ENCODE assay signal across 8 cellular contexts in genomic region chr7:28626629-28627262, GRCh38.
DNase-seq lines count a peak whose midpoint lies in the region; ATAC-seq and TF ChIP-seq lines count a peak whose summit lies in the region.

No MANE protein-coding gene starts in this region.

- H3K27ac Mint-ChIP-seq in activated naive CD8-positive, alpha-beta T cell treated with anti-CD3 and anti-CD28 coated beads, Interleukin-2, amount 50 U/mL, for 24 hours: no peak overlapping the region

- H3K27me3 ChIP-seq in BE2C (no peaks in the 10 kb centered on the region), kidney epithelial cell (ENCODE audit: control insufficient read depth, insufficient read depth, low read length) (no peaks in the 10 kb centered on the region), testis (no peaks in the 10 kb centered on the region)

- H3K4me1 ChIP-seq in BE2C (no peaks in the 10 kb centered on the region; the same call in 1 of the 2 replicates), testis (no peaks in the 10 kb centered on the region)

- in situ Hi-C loops in GM13976 (cut with MboI; ENCODE audit: low sequenced_read_pairs, unreplicated experiment): loop anchor here (10.0 kb wide), 1 partner anchor 232 kb away; no protein-coding TSS in a partner anchor

- H3K4me1 Mint-ChIP-seq in activated naive CD8-positive, alpha-beta T cell treated with anti-CD3 and anti-CD28 coated beads, Interleukin-2, amount 50 U/mL, for 24 hours: no peaks in the 10 kb centered on the region

- H3K27me3 Mint-ChIP-seq in activated naive CD8-positive, alpha-beta T cell treated with anti-CD3 and anti-CD28 coated beads, Interleukin-2, amount 50 U/mL, for 24 hours: peaks cover 1% of the 10 kb centered on the region

- no peaks in the 10 kb centered on the region for H3K9me3 Mint-ChIP-seq in activated naive CD8-positive, alpha-beta T cell treated with anti-CD3 and anti-CD28 coated beads, Interleukin-2, amount 50 U/mL, for 24 hours

- intact Hi-C loops in testis (cut with DNase I; ENCODE audit: low total_unique reads): no loop called here

- no peaks in the 10 kb centered on the region for H3K36me3 Mint-ChIP-seq in activated naive CD8-positive, alpha-beta T cell treated with anti-CD3 and anti-CD28 coated beads, Interleukin-2, amount 50 U/mL, for 24 hours (ENCODE audit: low read depth)

- no peak for TF ChIP-seq POLR2A in testis (IDR thresholded peaks at IDR 0.05)

- peak; percentile 94 for TF ChIP-seq CTCF in BE2C (IDR thresholded peaks at IDR 0.05; ENCODE audit: low read depth, low read length)
- peak; percentile 29 for TF ChIP-seq CTCF in GM13976 (IDR thresholded peaks at IDR 0.05; ENCODE audit: borderline replicate concordance, control extremely low read depth, extremely low read depth, insufficient read depth, missing control alignments)
- TF ChIP-seq CTCF in kidney epithelial cell (IDR thresholded peaks at IDR 0.05; ENCODE audit: insufficient read depth, low read length, poor library complexity, severe bottlenecking): peak; percentile 59
- TF ChIP-seq CTCF in testis (IDR thresholded peaks at IDR 0.05): peak; percentile 17 to 72 (median 54)

- DNase-seq in BE2C (peak; percentile 66), GM13976 (ENCODE audit: low spot score) (peak; percentile 13), NCI-H1105 (lab: John Stamatoyannopoulos, UW) (peak; percentile 25), kidney epithelial cell (ENCODE audit: low read depth) (no peak), testis (peak; percentile 17)
- peak; percentile 8 for DNase-seq in activated naive CD8-positive, alpha-beta T cell treated with anti-CD3 and anti-CD28 coated beads, Interleukin-2, amount 50 U/mL, for 24 hours
- DNase-seq in activated effector memory CD4-positive, alpha-beta T cell treated with Interleukin-2 at 50 U/mL for 16 hours: no peak

- H3K27ac ChIP-seq in testis: no peak overlapping the region

- ATAC-seq in activated naive CD8-positive, alpha-beta T cell treated with anti-CD3 and anti-CD28 coated beads, Interleukin-2, amount 50 U/mL, for 24 hours: no peak
- ATAC-seq in GM19328 (IDR thresholded peaks at IDR 0.05; ENCODE audit: unreplicated experiment): no peak

- H3K36me3 ChIP-seq in BE2C: no peaks in the 10 kb centered on the region
- H3K36me3 ChIP-seq in kidney epithelial cell (ENCODE audit: control insufficient read depth, insufficient read depth, low read length): no peaks in the 10 kb centered on the region
- H3K36me3 ChIP-seq in testis (ENCODE audit: low read depth, missing control alignments): no peaks in the 10 kb centered on the region

- 52 to 54% methylated on average over 7 of the region's 7 CpGs for WGBS in testis, 2 donors

- no peak overlapping the region for H3K4me3 ChIP-seq in BE2C (ENCODE audit: low read depth, low read length)
- H3K4me3 ChIP-seq in kidney epithelial cell (ENCODE audit: low read depth, low read length): no peak overlapping the region
- no peak overlapping the region for H3K4me3 ChIP-seq in testis

- no peak overlapping the region for H3K4me3 Mint-ChIP-seq in activated naive CD8-positive, alpha-beta T cell treated with anti-CD3 and anti-CD28 coated beads, Interleukin-2, amount 50 U/mL, for 24 hours

- H3K9me3 ChIP-seq in BE2C (no peaks in the 10 kb centered on the region), testis (no peaks in the 10 kb centered on the region)

Comparison
In these comparisons a context has a peak if more than half of its experiments do, and no peak if none do; other contexts are left out.
1. DNase-seq: peak in BE2C (single experiment), GM13976 (single experiment), NCI-H1105 (single experiment), activated naive CD8-positive, alpha-beta T cell treated with anti-CD3 and anti-CD28 coated beads, Interleukin-2, amount 50 U/mL, for 24 hours (single experiment) and testis (single experiment); none in kidney epithelial cell (single experiment) and activated effector memory CD4-positive, alpha-beta T cell treated with Interleukin-2 at 50 U/mL for 16 hours (single experiment).
2. CTCF ChIP-seq: peak in every context shown above with its lines; median percentile 94 in BE2C; 59 in kidney epithelial cell; 54 in testis; 29 in GM13976.